ENCODE assay signal across 1 cellular context in the genomic region with DNA sequence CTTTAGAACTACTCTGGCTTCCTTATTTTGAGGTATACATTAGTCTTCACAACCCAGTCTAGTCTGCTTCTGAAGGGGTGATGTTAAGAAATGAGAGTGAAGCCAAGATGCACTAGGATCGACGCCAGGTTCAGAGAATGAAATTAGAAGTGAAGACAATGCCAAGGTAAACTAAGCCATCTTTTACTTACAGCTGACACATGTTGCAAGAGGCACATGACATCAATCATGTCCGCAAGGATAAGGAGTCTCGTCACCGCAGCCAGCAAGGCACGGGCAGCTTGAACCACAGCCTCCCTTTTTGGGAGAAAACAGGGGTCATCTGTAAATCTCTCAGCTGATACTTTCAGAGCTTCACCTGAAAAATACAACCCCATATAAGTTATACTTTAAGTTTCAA.
TF ChIP-seq lines count a peak whose summit lies in the region.

No MANE protein-coding gene starts in this region.

TF ChIP-seq in GM23338, 12 proteins besides CTCF, POLR2A, EP300 and RAD21 (continued from another document):
- TF ChIP-seq, protein P1, sequence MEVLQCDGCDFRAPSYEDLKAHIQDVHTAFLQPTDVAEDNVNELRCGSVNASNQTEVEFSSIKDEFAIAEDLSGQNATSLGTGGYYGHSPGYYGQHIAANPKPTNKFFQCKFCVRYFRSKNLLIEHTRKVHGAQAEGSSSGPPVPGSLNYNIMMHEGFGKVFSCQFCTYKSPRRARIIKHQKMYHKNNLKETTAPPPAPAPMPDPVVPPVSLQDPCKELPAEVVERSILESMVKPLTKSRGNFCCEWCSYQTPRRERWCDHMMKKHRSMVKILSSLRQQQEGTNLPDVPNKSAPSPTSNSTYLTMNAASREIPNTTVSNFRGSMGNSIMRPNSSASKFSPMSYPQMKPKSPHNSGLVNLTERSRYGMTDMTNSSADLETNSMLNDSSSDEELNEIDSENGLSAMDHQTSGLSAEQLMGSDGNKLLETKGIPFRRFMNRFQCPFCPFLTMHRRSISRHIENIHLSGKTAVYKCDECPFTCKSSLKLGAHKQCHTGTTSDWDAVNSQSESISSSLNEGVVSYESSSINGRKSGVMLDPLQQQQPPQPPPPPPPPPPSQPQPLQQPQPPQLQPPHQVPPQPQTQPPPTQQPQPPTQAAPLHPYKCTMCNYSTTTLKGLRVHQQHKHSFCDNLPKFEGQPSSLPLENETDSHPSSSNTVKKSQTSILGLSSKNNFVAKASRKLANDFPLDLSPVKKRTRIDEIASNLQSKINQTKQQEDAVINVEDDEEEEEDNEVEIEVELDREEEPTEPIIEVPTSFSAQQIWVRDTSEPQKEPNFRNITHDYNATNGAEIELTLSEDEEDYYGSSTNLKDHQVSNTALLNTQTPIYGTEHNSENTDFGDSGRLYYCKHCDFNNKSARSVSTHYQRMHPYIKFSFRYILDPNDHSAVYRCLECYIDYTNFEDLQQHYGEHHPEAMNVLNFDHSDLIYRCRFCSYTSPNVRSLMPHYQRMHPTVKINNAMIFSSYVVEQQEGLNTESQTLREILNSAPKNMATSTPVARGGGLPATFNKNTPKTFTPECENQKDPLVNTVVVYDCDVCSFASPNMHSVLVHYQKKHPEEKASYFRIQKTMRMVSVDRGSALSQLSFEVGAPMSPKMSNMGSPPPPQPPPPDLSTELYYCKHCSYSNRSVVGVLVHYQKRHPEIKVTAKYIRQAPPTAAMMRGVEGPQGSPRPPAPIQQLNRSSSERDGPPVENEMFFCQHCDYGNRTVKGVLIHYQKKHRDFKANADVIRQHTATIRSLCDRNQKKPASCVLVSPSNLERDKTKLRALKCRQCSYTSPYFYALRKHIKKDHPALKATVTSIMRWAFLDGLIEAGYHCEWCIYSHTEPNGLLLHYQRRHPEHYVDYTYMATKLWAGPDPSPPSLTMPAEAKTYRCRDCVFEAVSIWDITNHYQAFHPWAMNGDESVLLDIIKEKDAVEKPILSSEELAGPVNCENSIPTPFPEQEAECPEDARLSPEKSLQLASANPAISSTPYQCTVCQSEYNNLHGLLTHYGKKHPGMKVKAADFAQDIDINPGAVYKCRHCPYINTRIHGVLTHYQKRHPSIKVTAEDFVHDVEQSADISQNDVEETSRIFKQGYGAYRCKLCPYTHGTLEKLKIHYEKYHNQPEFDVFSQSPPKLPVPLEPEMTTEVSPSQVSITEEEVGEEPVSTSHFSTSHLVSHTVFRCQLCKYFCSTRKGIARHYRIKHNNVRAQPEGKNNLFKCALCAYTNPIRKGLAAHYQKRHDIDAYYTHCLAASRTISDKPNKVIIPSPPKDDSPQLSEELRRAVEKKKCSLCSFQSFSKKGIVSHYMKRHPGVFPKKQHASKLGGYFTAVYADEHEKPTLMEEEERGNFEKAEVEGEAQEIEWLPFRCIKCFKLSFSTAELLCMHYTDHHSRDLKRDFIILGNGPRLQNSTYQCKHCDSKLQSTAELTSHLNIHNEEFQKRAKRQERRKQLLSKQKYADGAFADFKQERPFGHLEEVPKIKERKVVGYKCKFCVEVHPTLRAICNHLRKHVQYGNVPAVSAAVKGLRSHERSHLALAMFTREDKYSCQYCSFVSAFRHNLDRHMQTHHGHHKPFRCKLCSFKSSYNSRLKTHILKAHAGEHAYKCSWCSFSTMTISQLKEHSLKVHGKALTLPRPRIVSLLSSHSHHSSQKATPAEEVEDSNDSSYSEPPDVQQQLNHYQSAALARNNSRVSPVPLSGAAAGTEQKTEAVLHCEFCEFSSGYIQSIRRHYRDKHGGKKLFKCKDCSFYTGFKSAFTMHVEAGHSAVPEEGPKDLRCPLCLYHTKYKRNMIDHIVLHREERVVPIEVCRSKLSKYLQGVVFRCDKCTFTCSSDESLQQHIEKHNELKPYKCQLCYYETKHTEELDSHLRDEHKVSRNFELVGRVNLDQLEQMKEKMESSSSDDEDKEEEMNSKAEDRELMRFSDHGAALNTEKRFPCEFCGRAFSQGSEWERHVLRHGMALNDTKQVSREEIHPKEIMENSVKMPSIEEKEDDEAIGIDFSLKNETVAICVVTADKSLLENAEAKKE (CRISPR knock-in tag; IDR thresholded peaks at IDR 0.05): no peak
- TF ChIP-seq NANOG (IDR thresholded peaks at IDR 0.05; ENCODE audit: borderline replicate concordance) (no peak), ZNF331 (CRISPR knock-in tag; IDR thresholded peaks at IDR 0.05; ENCODE audit: low read depth) (no peak)
